In genomic region chr9:99266136-99267023, GRCh38 we compare ENCODE assay signal across 8 cellular contexts. TPM values are rescaled to one million over a fixed set of nuclear protein-coding genes. Genes with fewer than 3 reads are reported as not detected.
DNase-seq lines count a peak whose midpoint lies in the region; ATAC-seq and TF ChIP-seq lines count a peak whose summit lies in the region.

No MANE protein-coding gene starts in this region.

- H3K4me2 ChIP-seq in Loucy (ENCODE audit: low read depth, low read length, poor library complexity, severe bottlenecking) = peak overlapping the region; percentile 73

- H3K9me3 ChIP-seq in Loucy (ENCODE audit: insufficient read depth, low read depth, low read length) = no peaks in the 10 kb centered on the region
- no peaks in the 10 kb centered on the region for H3K9me3 ChIP-seq in adipocyte (ENCODE audit: control insufficient read depth, low read length)

- intact Hi-C loops in left ventricle myocardium superior (cut with micrococcal nuclease) = no loop called here

- H2AFZ ChIP-seq in Loucy (ENCODE audit: low read length) = peak overlapping the region; percentile 59

- peak overlapping the region; percentile 60 for H3K4me3 ChIP-seq in Loucy (ENCODE audit: low read length, poor library complexity, severe bottlenecking)
- no peak overlapping the region for H3K4me3 ChIP-seq in adipocyte (ENCODE audit: low read length)
- no peak overlapping the region for H3K4me3 ChIP-seq in retinal pigment epithelial cell (ENCODE audit: low read length)

- no peaks in the 10 kb centered on the region for H3K79me2 ChIP-seq in Loucy (ENCODE audit: insufficient read depth, low read length)

- DNase-seq in Daoy (ENCODE audit: low read depth) = peak; percentile 90
- DNase-seq in SW480 (ENCODE audit: low spot score) = peak; percentile 58
- peak; percentile 91 for DNase-seq in adipocyte (ENCODE audit: low read depth)
- peak; percentile 79 for DNase-seq in left ventricle myocardium superior
- peak; percentile 23 for DNase-seq in retinal pigment epithelial cell (ENCODE audit: low read depth)
- DNase-seq in GM19240 (ENCODE audit: insufficient read length, low spot score) = no peak

- no peaks in the 10 kb centered on the region for H3K36me3 ChIP-seq in Loucy (ENCODE audit: insufficient read depth, low read length)
- H3K36me3 ChIP-seq in adipocyte (ENCODE audit: control insufficient read depth, insufficient read depth, low read length, severe bottlenecking) = no peaks in the 10 kb centered on the region

- H3K27me3 ChIP-seq in Loucy (ENCODE audit: insufficient read depth, low read length, poor library complexity, severe bottlenecking) = no peaks in the 10 kb centered on the region
- H3K27me3 ChIP-seq in adipocyte (replicated peaks; ENCODE audit: control insufficient read depth, insufficient read depth, low read length) = no peaks in the 10 kb centered on the region

- ATAC-seq in GM21786 (IDR thresholded peaks at IDR 0.05; ENCODE audit: unreplicated experiment) (peak; percentile 68), left ventricle myocardium superior (peak; percentile 85)

- no peaks in the 10 kb centered on the region for H3F3A ChIP-seq in Loucy (ENCODE audit: low read depth)

- H3K9ac ChIP-seq in Loucy (ENCODE audit: low read depth, low read length, poor library complexity, severe bottlenecking) (no peak overlapping the region), adipocyte (ENCODE audit: low read length) (peak overlapping the region; percentile 4)

- peaks cover 5% of the 10 kb centered on the region for H3K4me1 ChIP-seq in Loucy (ENCODE audit: insufficient read depth, low read length, poor library complexity, severe bottlenecking)
- H3K4me1 ChIP-seq in adipocyte (ENCODE audit: control insufficient read depth, insufficient read depth, low read length) = peaks cover 16% of the 10 kb centered on the region

- TF ChIP-seq CTCF in Loucy (conservative IDR thresholded peaks at IDR 0.05; ENCODE audit: low read length) (peak; percentile 99), retinal pigment epithelial cell (conservative IDR thresholded peaks at IDR 0.05; ENCODE audit: low read depth, low read length) (peak; percentile 90)

- no peaks in the 10 kb centered on the region for H3K9me2 ChIP-seq in Loucy (replicated peaks; ENCODE audit: low read depth, low read length)

- no peaks in the 10 kb centered on the region for H4K20me1 ChIP-seq in Loucy (ENCODE audit: insufficient read depth, low read length, poor library complexity, severe bottlenecking)

RNA-seq across cellular contexts. Expression of gene SEC61B, which starts 44.3 kb away (rescaled TPM):
- 152 and 173 TPM in 2 replicates for total RNA-seq in Daoy (2014; rRNA removed; shearing (Covaris generic))
- total RNA-seq in left ventricle myocardium superior = 46.7 TPM

RNA-seq across cellular contexts. Expression of gene ALG2, which starts 44.6 kb away (rescaled TPM):
- total RNA-seq in Daoy (2014; rRNA removed; shearing (Covaris generic)) = 44.3 and 51.4 TPM in 2 replicates
- 15.0 TPM for total RNA-seq in left ventricle myocardium superior
